8 cellular contexts compared by ENCODE assay signal in the genomic region with DNA sequence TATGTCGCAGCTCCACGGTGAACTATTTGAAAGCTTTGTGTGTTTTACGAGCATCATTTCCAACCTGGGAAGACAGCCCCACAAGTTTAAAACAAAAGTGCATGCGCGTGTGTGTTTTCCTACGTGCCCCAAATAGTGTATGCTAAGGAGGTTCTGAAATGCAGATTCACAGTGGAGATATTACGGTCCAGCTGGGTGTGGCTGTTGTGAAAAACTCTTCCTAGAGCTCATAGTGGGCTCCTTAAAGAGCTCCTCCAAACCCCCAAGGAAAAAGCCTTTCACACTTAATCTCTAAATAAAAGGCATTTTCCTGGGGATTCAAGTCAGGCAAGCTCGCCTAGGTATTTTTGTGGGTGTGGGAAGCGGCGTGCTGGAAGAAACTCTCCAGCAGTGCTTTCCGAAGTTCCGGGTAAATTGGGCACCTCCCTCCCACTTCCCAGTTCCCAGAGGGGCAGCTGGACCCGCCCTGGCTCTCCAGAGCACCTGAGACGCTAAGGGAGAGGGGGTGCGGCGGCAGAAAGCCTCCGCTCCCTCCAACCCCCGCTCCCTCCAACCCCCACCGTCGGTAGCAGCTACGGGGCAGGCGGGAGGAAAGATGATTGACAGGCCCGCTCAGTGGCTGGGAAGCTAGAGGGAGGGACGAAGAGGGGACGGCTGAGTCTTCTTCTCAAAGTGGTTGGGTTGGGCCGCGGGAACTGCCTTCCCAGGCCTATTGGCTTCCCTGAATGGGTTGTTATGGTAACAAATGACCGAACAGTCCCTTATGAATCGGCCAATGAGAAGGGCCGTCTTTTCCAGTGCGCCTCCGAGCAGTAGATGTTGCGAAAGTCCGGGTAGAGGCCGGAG.
DNase-seq lines count a peak whose midpoint lies in the region; ATAC-seq lines count a peak whose summit lies in the region.

No MANE protein-coding gene starts in this region.

- peak; percentile 90 for ATAC-seq in GM21423 (IDR thresholded peaks at IDR 0.05; ENCODE audit: unreplicated experiment)

- DNase-seq in D341Med (ENCODE audit: low spot score), result peak; percentile 93
- peak in 75 of 76 experiments; percentile 31 to 100 (median 98) for DNase-seq in HUDEP-2 (lab: John Stamatoyannopoulos, UW; ENCODE audit: unreplicated experiment in 76 of 76)
- peak; percentile 100 for DNase-seq in NOMO-1 treated with dmso at 0.1 percent for 144 hours (lab: John Stamatoyannopoulos, UW; ENCODE audit: unreplicated experiment)
- DNase-seq in activated T-cell treated with anti-CD3 and anti-CD28 coated beads for 24 hours (ENCODE audit: low read depth), result peak; percentile 97
- DNase-seq in epidermal melanocyte (ENCODE audit: insufficient read length, low spot score), result peak; percentile 94
- DNase-seq in midbrain (lab: John Stamatoyannopoulos, UW), result peak; percentile 100
- DNase-seq in stimulated activated CD8-positive, alpha-beta memory T cell treated with anti-CD3 and anti-CD28 coated beads, Interleukin-7, amount 100 ng/mL, for 48 hours (ENCODE audit: extremely low read depth in 1 of 2, low read depth in 1 of 2), result peak; percentile 93 to 98

Comparison
In these comparisons a context has a peak if more than half of its experiments do, and no peak if none do; other contexts are left out.
1. Peak in every context shown above with its lines: DNase-seq and ATAC-seq.